22 cellular contexts compared by ENCODE assay signal in the genomic region with DNA sequence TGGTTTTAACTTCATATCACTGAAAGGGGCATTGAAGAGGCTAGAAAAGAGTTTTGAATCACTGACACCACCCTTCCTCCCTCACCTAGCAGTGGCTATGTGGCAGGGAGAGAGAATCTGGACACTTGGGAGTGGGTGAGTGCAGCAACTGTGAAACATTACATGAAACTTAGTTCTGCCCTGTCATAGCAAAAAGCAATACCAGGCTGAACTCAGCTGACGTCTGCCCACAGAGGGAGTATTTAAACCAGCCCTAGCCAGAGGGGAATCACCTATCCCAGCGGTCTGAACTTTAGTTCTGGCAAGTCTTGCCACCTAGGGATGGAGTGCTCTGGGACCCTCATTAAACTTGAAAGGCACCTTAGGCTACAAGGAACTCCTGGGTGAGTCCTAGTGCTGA. TPM values are rescaled to one million over a fixed set of nuclear protein-coding genes. Genes with fewer than 3 reads are reported as not detected.
DNase-seq lines count a peak whose midpoint lies in the region; ATAC-seq and TF ChIP-seq lines count a peak whose summit lies in the region.
"Had no signal": no experiment of that assay in that cellular context is flagged by ENCODE, and none has a peak within 500 bp of the region (broad histone marks: within the 10 kb centered on the region; RNA-seq: fewer than 3 reads in every experiment).

No MANE protein-coding gene starts in this region.

- H3K9me3 ChIP-seq in MM.1S (replicated peaks; ENCODE audit: insufficient read depth, low read length) (no peaks in the 10 kb centered on the region), trophoblast cell (ENCODE audit: insufficient read depth, low read depth, low read length) (no peaks in the 10 kb centered on the region)
- H3K9me3 ChIP-seq: A549 had no signal

- H3K9me2 ChIP-seq in MM.1S (replicated peaks; ENCODE audit: insufficient read depth, low read length): no peaks in the 10 kb centered on the region

- H3K14ac ChIP-seq in trophoblast cell (ENCODE audit: low read length): peak overlapping the region; percentile 30

- no peak overlapping the region for H2AK5ac ChIP-seq in trophoblast cell (ENCODE audit: low read length)

- H3K36me3 ChIP-seq in MM.1S (replicated peaks; ENCODE audit: insufficient read depth, low read length) (no peaks in the 10 kb centered on the region), trophoblast cell (ENCODE audit: control insufficient read depth in 1 of 2, insufficient read depth in 2 of 2, low read length in 2 of 2) (no peaks in the 10 kb centered on the region)

- no peak overlapping the region for H3K4ac ChIP-seq in trophoblast cell (ENCODE audit: low read depth, low read length)

- H4K12ac ChIP-seq in trophoblast cell (ENCODE audit: low read depth, low read length): no peak overlapping the region

- no peaks in the 10 kb centered on the region for H4K20me1 ChIP-seq in MM.1S (ENCODE audit: insufficient read depth, low read length)

- H3K4me2 ChIP-seq in MM.1S (ENCODE audit: low read depth, low read length) (no peak overlapping the region), trophoblast cell (ENCODE audit: low read length) (no peak overlapping the region)
- H3K4me2 ChIP-seq: A549 had no signal

- no peaks in the 10 kb centered on the region for H3K79me2 ChIP-seq in MM.1S (ENCODE audit: low read length)
- no peaks in the 10 kb centered on the region for H3K79me2 ChIP-seq in trophoblast cell (ENCODE audit: control insufficient read depth, insufficient read depth, low read length, poor library complexity)

- no peak overlapping the region for H2BK12ac ChIP-seq in trophoblast cell (ENCODE audit: low read length)

- H3K4me3 ChIP-seq in GM12865 (ENCODE audit: low read depth, low read length): no peak overlapping the region
- H3K4me3 ChIP-seq in MM.1S (ENCODE audit: low read length): no peak overlapping the region
- no peak overlapping the region for H3K4me3 ChIP-seq in trophoblast cell (ENCODE audit: low read depth, low read length)
- H3K4me3 ChIP-seq: A549, GM23248 had no signal

- H3K79me1 ChIP-seq in trophoblast cell (ENCODE audit: low read length): no peaks in the 10 kb centered on the region

- H2AFZ ChIP-seq in MM.1S (ENCODE audit: low read length) (no peak overlapping the region), trophoblast cell (ENCODE audit: insufficient read depth, low read length, poor library complexity) (no peak overlapping the region)
- H2AFZ ChIP-seq: GM23248 had no signal

- H3K4me1 ChIP-seq in MM.1S (ENCODE audit: low read length) (no peaks in the 10 kb centered on the region), trophoblast cell (ENCODE audit: control insufficient read depth in 1 of 2, insufficient read depth in 2 of 2, low read length in 2 of 2) (peaks cover 0 to 1% of the 10 kb centered on the region in 2 experiments)
- H3K4me1 ChIP-seq: A549 had no signal

- H3K18ac ChIP-seq in trophoblast cell (ENCODE audit: low read length): no peak overlapping the region

- H2BK120ac ChIP-seq in trophoblast cell (ENCODE audit: insufficient read depth, low read length, poor library complexity): no peak overlapping the region

- TF ChIP-seq CTCF in GM12865 (IDR thresholded peaks at IDR 0.05; ENCODE audit: insufficient read depth, low read depth, low read length, missing control alignments) (no peak), MM.1S (IDR thresholded peaks at IDR 0.05; ENCODE audit: low read length) (no peak)

- ATAC-seq in GM21723 (IDR thresholded peaks at IDR 0.05; ENCODE audit: unreplicated experiment) (peak; percentile 61), HG03196 (IDR thresholded peaks at IDR 0.05; ENCODE audit: unreplicated experiment) (no peak), GM18519 (IDR thresholded peaks at IDR 0.05; ENCODE audit: low FRiP score, unreplicated experiment) (no peak)
- ATAC-seq: A549, HCT116 had no signal

- no peak overlapping the region for H3K23ac ChIP-seq in trophoblast cell (ENCODE audit: low read length)

- DNase-seq in GM12865 (ENCODE audit: low read depth) (peak; percentile 9), MM.1S (no peak), trophoblast cell (no peak), Ammon's horn (ENCODE audit: low spot score) (no peak), iPS-NIHi7 (ENCODE audit: extremely low spot score) (no peak)
- DNase-seq: 8988T; ACHN; AML-193; C1 segment of cervical spinal cord; Calu3; CD4-positive, alpha-beta memory T cell; COR-L47; DMS53; DMS79 treated with DMSO at 0.1 percent for 48 hours; GF-D8; GM23248; H9 had no signal

- no CpG with 5 or more reads among the region's 2 CpGs for WGBS in trophoblast cell (ENCODE audit: extremely low coverage, insufficient coverage, insufficient read length)

- H3K27ac ChIP-seq in MM.1S (ENCODE audit: low read length) (peak overlapping the region; percentile 16; the same call in 1 of the 2 replicates), trophoblast cell (ENCODE audit: low read depth, low read length) (no peak overlapping the region)
- H3K27ac ChIP-seq: A549, GM23248 had no signal

- no peak overlapping the region for H4K8ac ChIP-seq in trophoblast cell (ENCODE audit: low read depth, low read length)

- H3F3A ChIP-seq in MM.1S (ENCODE audit: insufficient read depth, low read length): no peaks in the 10 kb centered on the region

- H3K27me3 ChIP-seq in MM.1S (replicated peaks; ENCODE audit: insufficient read depth, low read length) (no peaks in the 10 kb centered on the region), trophoblast cell (ENCODE audit: insufficient read depth, low read length) (no peaks in the 10 kb centered on the region)

- H2BK5ac ChIP-seq in trophoblast cell (ENCODE audit: low read depth, low read length, poor library complexity): no peak overlapping the region

- H3K9ac ChIP-seq in MM.1S (ENCODE audit: low read length): no peak overlapping the region
- H3K9ac ChIP-seq in trophoblast cell (ENCODE audit: low read length): no peak overlapping the region
- H3K9ac ChIP-seq: GM23248 had no signal

- H4K91ac ChIP-seq in trophoblast cell (ENCODE audit: low read depth, low read length): no peak overlapping the region

RNA-seq across cellular contexts. Expression of a gene that starts 20.7 kb away (rescaled TPM):
- 0.28 and 0.33 TPM in 2 replicates for polyA plus RNA-seq in trophoblast cell (2013)
- polyA plus RNA-seq: CD4-positive, alpha-beta memory T cell had no signal
